14 cellular contexts compared by ENCODE assay signal in genomic region chr10:126250045-126250444, GRCh38.
"Had no signal": no experiment of that assay in that cellular context is flagged by ENCODE, and none has a peak within 500 bp of the region (broad histone marks: within the 10 kb centered on the region; RNA-seq: fewer than 3 reads in every experiment).

No MANE protein-coding gene starts in this region.

- H3K27me3 Mint-ChIP-seq: activated B cell treated with CpG ODN at 0.5 μM for 24 hours; activated CD4-positive, alpha-beta T cell treated with anti-CD3 and anti-CD28 coated beads, Interleukin-2, amount 10 ng/mL, durations not matched to agents 7 days and 5 days had no signal

- H3K4me3 Mint-ChIP-seq: activated B cell treated with CpG ODN at 0.5 μM for 24 hours; activated CD4-positive, alpha-beta T cell treated with anti-CD3 and anti-CD28 coated beads, Interleukin-2, amount 10 ng/mL, durations not matched to agents 7 days and 5 days; activated naive CD4-positive, alpha-beta T cell treated with anti-CD3 and anti-CD28 coated beads, Interleukin-2, amount 50 U/mL, for 24 hours; naive thymus-derived CD4-positive, alpha-beta T cell had no signal

- H3K4me3 ChIP-seq: lower lobe of right lung, suprapubic skin had no signal

- H3K4me1 Mint-ChIP-seq: activated B cell treated with CpG ODN at 0.5 μM for 24 hours; activated CD4-positive, alpha-beta T cell treated with anti-CD3 and anti-CD28 coated beads, Interleukin-2, amount 10 ng/mL, durations not matched to agents 7 days and 5 days; activated naive CD4-positive, alpha-beta T cell treated with anti-CD3 and anti-CD28 coated beads, Interleukin-2, amount 50 U/mL, for 24 hours; naive thymus-derived CD4-positive, alpha-beta T cell had no signal

- ATAC-seq: lower lobe of right lung; naive thymus-derived CD4-positive, alpha-beta T cell had no signal

- H3K4me1 ChIP-seq: lower lobe of right lung had no signal

- H3K9me3 ChIP-seq: lower lobe of right lung, suprapubic skin had no signal

- H3K36me3 Mint-ChIP-seq: activated naive CD4-positive, alpha-beta T cell treated with anti-CD3 and anti-CD28 coated beads, Interleukin-2, amount 50 U/mL, for 24 hours had no signal

- H3K36me3 ChIP-seq: brain microvascular endothelial cell, lower lobe of right lung, suprapubic skin had no signal

- H3K27me3 ChIP-seq: brain microvascular endothelial cell, suprapubic skin had no signal

- H3K27ac ChIP-seq: brain microvascular endothelial cell, lower lobe of right lung had no signal

- DNase-seq: activated B cell treated with CpG ODN at 0.5 μM for 24 hours; activated CD4-positive, alpha-beta T cell treated with anti-CD3 and anti-CD28 coated beads, Interleukin-2, amount 10 ng/mL, durations not matched to agents 7 days and 5 days; activated CD8-positive, alpha-beta memory T cell treated with anti-CD3 and anti-CD28 coated beads for 24 hours; activated T-cell treated with anti-CD3 and anti-CD28 coated beads for 4 hours; amygdala; brain microvascular endothelial cell; cerebellar nuclear complex; dermis blood vessel endothelial cell; hypothalamus; lower lobe of right lung; naive thymus-derived CD4-positive, alpha-beta T cell; stimulated activated naive CD4-positive, alpha-beta T cell treated with Interleukin-2 at 50 U/mL for 16 hours had no signal

- H3K27ac Mint-ChIP-seq: activated B cell treated with CpG ODN at 0.5 μM for 24 hours; activated CD4-positive, alpha-beta T cell treated with anti-CD3 and anti-CD28 coated beads, Interleukin-2, amount 10 ng/mL, durations not matched to agents 7 days and 5 days; activated naive CD4-positive, alpha-beta T cell treated with anti-CD3 and anti-CD28 coated beads, Interleukin-2, amount 50 U/mL, for 24 hours; naive thymus-derived CD4-positive, alpha-beta T cell had no signal
